20 cellular contexts compared by ENCODE assay signal in genomic region chr3:143145951-143146350, GRCh38. TPM values are rescaled to one million over a fixed set of nuclear protein-coding genes. Genes with fewer than 3 reads are reported as not detected.
A peak's percentile ranks its signal among the peaks of the same experiment; 100 is the strongest.
DNase-seq lines count a peak whose midpoint lies in the region; ATAC-seq and TF ChIP-seq lines count a peak whose summit lies in the region.
"Had no signal": no experiment of that assay in that cellular context is flagged by ENCODE, and none has a peak within 500 bp of the region (broad histone marks: within the 10 kb centered on the region; RNA-seq: fewer than 3 reads in every experiment).

No MANE protein-coding gene starts in this region.

- H3K4me1 Mint-ChIP-seq in nephron = peaks cover 35% of the 10 kb centered on the region
- H3K4me1 Mint-ChIP-seq in activated T-helper 2 cell treated with anti-CD3 and anti-CD28 coated beads, Interferon-gamma antibody, Interleukin-2, Interleukin-4, amounts not matched to agents 10 μg/mL and 5 μg/mL and 100 μg/mL, durations not matched to agents 14 hours and 24 hours and 36 hours (ENCODE audit: low read depth) = peaks cover 2% of the 10 kb centered on the region
- H3K4me1 Mint-ChIP-seq: B cell; CD4-positive, CD25-positive, alpha-beta regulatory T cell had no signal

- peak overlapping the region in 2 of 3 experiments; percentile 53 to 90 for H3K27ac Mint-ChIP-seq in nephron
- no peak overlapping the region for H3K27ac Mint-ChIP-seq in activated T-helper 2 cell treated with anti-CD3 and anti-CD28 coated beads, Interferon-gamma antibody, Interleukin-2, Interleukin-4, amounts not matched to agents 10 μg/mL and 5 μg/mL and 100 μg/mL, durations not matched to agents 14 hours and 24 hours and 36 hours
- H3K27ac Mint-ChIP-seq: B cell; CD4-positive, CD25-positive, alpha-beta regulatory T cell; CD8-positive, alpha-beta T cell; GM23338; HFFc6 had no signal

- H4K20me1 ChIP-seq in fibroblast of lung (ENCODE audit: control insufficient read depth, extremely low read depth, insufficient read depth, low read length) = no peaks in the 10 kb centered on the region
- H4K20me1 ChIP-seq: BLaER1 had no signal

- no peaks in the 10 kb centered on the region for H3K9me3 Mint-ChIP-seq in nephron
- no peaks in the 10 kb centered on the region for H3K9me3 Mint-ChIP-seq in activated T-helper 2 cell treated with anti-CD3 and anti-CD28 coated beads, Interferon-gamma antibody, Interleukin-2, Interleukin-4, amounts not matched to agents 10 μg/mL and 5 μg/mL and 100 μg/mL, durations not matched to agents 14 hours and 24 hours and 36 hours
- H3K9me3 Mint-ChIP-seq: CD8-positive, alpha-beta T cell; GM23338; HFFc6 had no signal

- peak; percentile 70 for DNase-seq in astrocyte of the hippocampus (ENCODE audit: low read depth, low spot score)
- DNase-seq in fibroblast of lung (ENCODE audit: low read depth in 2 of 2) = peak in 1 of 2 donors; percentile 12
- peak; percentile 65 for DNase-seq in renal cortical epithelial cell (ENCODE audit: low read depth)
- no peak for DNase-seq in stimulated activated naive CD4-positive, alpha-beta T cell treated with Interleukin-2 at 50 U/mL for 16 hours (lab: John Stamatoyannopoulos, UW)
- no peak for DNase-seq in stimulated activated naive CD8-positive, alpha-beta T cell treated with anti-CD3 and anti-CD28 coated beads, Interleukin-15, Interleukin-2, amounts not matched to agents 100 U/mL and 50 U/mL, for 24 hours
- DNase-seq in activated T-helper 2 cell treated with anti-CD3 and anti-CD28 coated beads, Interferon-gamma antibody, Interleukin-2, Interleukin-4, amounts not matched to agents 10 μg/mL and 5 μg/mL and 100 μg/mL, durations not matched to agents 14 hours and 24 hours and 36 hours (ENCODE audit: low spot score) = no peak
- DNase-seq: Caco-2; CD4-positive, CD25-positive, alpha-beta regulatory T cell; CD8-positive, alpha-beta T cell; DMS153; DND-41; HFFc6 had no signal

- no peak overlapping the region for H3K4me3 Mint-ChIP-seq in nephron
- H3K4me3 Mint-ChIP-seq in activated T-helper 2 cell treated with anti-CD3 and anti-CD28 coated beads, Interferon-gamma antibody, Interleukin-2, Interleukin-4, amounts not matched to agents 10 μg/mL and 5 μg/mL and 100 μg/mL, durations not matched to agents 14 hours and 24 hours and 36 hours (ENCODE audit: low read depth) = no peak overlapping the region
- H3K4me3 Mint-ChIP-seq: B cell; CD4-positive, CD25-positive, alpha-beta regulatory T cell; CD8-positive, alpha-beta T cell; GM23338; HFFc6 had no signal

- no peak overlapping the region for H3K27ac ChIP-seq in fibroblast of lung (ENCODE audit: insufficient read depth, low read length)
- H3K27ac ChIP-seq: 22Rv1, BLaER1, C4-2B had no signal

- TF ChIP-seq CTCF in fibroblast of lung (conservative IDR thresholded peaks at IDR 0.05 in 1 of 2, IDR thresholded peaks at IDR 0.05 in 1 of 2; ENCODE audit: low read depth in 1 of 2, low read length in 2 of 2) (no peak), nephron (IDR thresholded peaks at IDR 0.05; ENCODE audit: unreplicated experiment in 3 of 3) (no peak)

- H3K79me2 ChIP-seq in fibroblast of lung (ENCODE audit: control insufficient read depth, insufficient read depth, low read length) = no peaks in the 10 kb centered on the region

- H3K36me3 ChIP-seq in fibroblast of lung (ENCODE audit: control insufficient read depth, insufficient read depth, low read length) = no peaks in the 10 kb centered on the region
- H3K36me3 ChIP-seq: BLaER1, HAP-1 had no signal

- ATAC-seq in stimulated activated naive CD8-positive, alpha-beta T cell treated with anti-CD3 and anti-CD28 coated beads, Interleukin-15, Interleukin-2, amounts not matched to agents 100 U/mL and 50 U/mL, for 24 hours = no peak
- no peak for ATAC-seq in GM21786 (IDR thresholded peaks at IDR 0.05; ENCODE audit: unreplicated experiment)
- ATAC-seq: CD8-positive, alpha-beta T cell; GM23338 had no signal

- no peak overlapping the region for H3K9ac ChIP-seq in fibroblast of lung (ENCODE audit: insufficient read depth, low read length)
- H3K9ac ChIP-seq: BLaER1 had no signal

- no peak overlapping the region for H3K4me3 ChIP-seq in fibroblast of lung (replicated peaks in 1 of 4; ENCODE audit: control extremely low read depth in 1 of 4, insufficient read depth in 1 of 4, low read depth in 3 of 4, low read length in 4 of 4)
- H3K4me3 ChIP-seq: BLaER1, GM23338, HAP-1 had no signal

- peak overlapping the region; percentile 35 for H3K4me2 ChIP-seq in fibroblast of lung (ENCODE audit: extremely low read depth, insufficient read depth, low read length)
- H3K4me2 ChIP-seq: BLaER1, GM23338 had no signal

- H3K36me3 Mint-ChIP-seq in nephron (ENCODE audit: low read depth) = no peaks in the 10 kb centered on the region
- H3K36me3 Mint-ChIP-seq in activated T-helper 2 cell treated with anti-CD3 and anti-CD28 coated beads, Interferon-gamma antibody, Interleukin-2, Interleukin-4, amounts not matched to agents 10 μg/mL and 5 μg/mL and 100 μg/mL, durations not matched to agents 14 hours and 24 hours and 36 hours (ENCODE audit: low read depth) = no peaks in the 10 kb centered on the region
- H3K36me3 Mint-ChIP-seq: CD8-positive, alpha-beta T cell had no signal

- no peaks in the 10 kb centered on the region for H3K27me3 ChIP-seq in fibroblast of lung (ENCODE audit: control insufficient read depth, insufficient read depth, low read length)
- H3K27me3 ChIP-seq: BLaER1 had no signal

- no peak overlapping the region for H2AFZ ChIP-seq in fibroblast of lung (ENCODE audit: low read length)
- H2AFZ ChIP-seq: GM23338 had no signal

- no peaks in the 10 kb centered on the region for H3K9me3 ChIP-seq in fibroblast of lung (ENCODE audit: control insufficient read depth, insufficient read depth, low read depth, low read length)
- H3K9me3 ChIP-seq: BLaER1, Caco-2, HAP-1 had no signal

- H3K4me1 ChIP-seq in fibroblast of lung (ENCODE audit: control insufficient read depth, extremely low read depth, insufficient read depth, low read length) = peaks cover 6% of the 10 kb centered on the region
- H3K4me1 ChIP-seq: Caco-2 had no signal

- intact Hi-C loops in activated T-helper 2 cell treated with anti-CD3 and anti-CD28 coated beads, Interferon-gamma antibody, Interleukin-2, Interleukin-4, amounts not matched to agents 10 μg/mL and 5 μg/mL and 100 μg/mL, durations not matched to agents 14 hours and 24 hours and 36 hours (cut with micrococcal nuclease) = no loop called here

- H3K27me3 Mint-ChIP-seq in nephron (ENCODE audit: low read depth) = peaks cover 10% of the 10 kb centered on the region
- no peaks in the 10 kb centered on the region for H3K27me3 Mint-ChIP-seq in activated T-helper 2 cell treated with anti-CD3 and anti-CD28 coated beads, Interferon-gamma antibody, Interleukin-2, Interleukin-4, amounts not matched to agents 10 μg/mL and 5 μg/mL and 100 μg/mL, durations not matched to agents 14 hours and 24 hours and 36 hours (ENCODE audit: low read depth)
- H3K27me3 Mint-ChIP-seq: CD4-positive, CD25-positive, alpha-beta regulatory T cell had no signal

RNA-seq across cellular contexts. Expression of gene CHST2, which starts 26.4 kb away (rescaled TPM):
- total RNA-seq in fibroblast of lung = 2.6 and 3.9 TPM in 2 replicates
- 1.1 and 1.8 TPM in 2 replicates for polyA plus RNA-seq in fibroblast of lung
- polyA plus RNA-seq in fibroblast of lung (2012) = 2.4 and 4.5 TPM in 2 replicates
- polyA minus RNA-seq in fibroblast of lung (ENCODE audit: low replicate concordance) = 1.5 and 2.0 TPM in 2 replicates
- total RNA-seq in renal cortical epithelial cell = 2.9 and 7.1 TPM in 2 replicates
- total RNA-seq in activated T-helper 2 cell treated with anti-CD3 and anti-CD28 coated beads, Interferon-gamma antibody, Interleukin-2, Interleukin-4, amounts not matched to agents 10 μg/mL and 5 μg/mL and 100 μg/mL, durations not matched to agents 14 hours and 24 hours and 36 hours = 7.4 and 7.7 TPM in 2 replicates
- total RNA-seq: Caco-2 had no signal

Comparison
In these comparisons a context has a peak if more than half of its experiments do, and no peak if none do; other contexts are left out.
1. DNase-seq: peak in astrocyte of the hippocampus (single experiment) and renal cortical epithelial cell (single experiment); none in stimulated activated naive CD4-positive, alpha-beta T cell treated with Interleukin-2 at 50 U/mL for 16 hours (single experiment), stimulated activated naive CD8-positive, alpha-beta T cell treated with anti-CD3 and anti-CD28 coated beads, Interleukin-15, Interleukin-2, amounts not matched to agents 100 U/mL and 50 U/mL, for 24 hours (single experiment) and activated T-helper 2 cell treated with anti-CD3 and anti-CD28 coated beads, Interferon-gamma antibody, Interleukin-2, Interleukin-4, amounts not matched to agents 10 μg/mL and 5 μg/mL and 100 μg/mL, durations not matched to agents 14 hours and 24 hours and 36 hours (single experiment).